Comparison of ENCODE assay signal across 36 cellular contexts in the genomic region with DNA sequence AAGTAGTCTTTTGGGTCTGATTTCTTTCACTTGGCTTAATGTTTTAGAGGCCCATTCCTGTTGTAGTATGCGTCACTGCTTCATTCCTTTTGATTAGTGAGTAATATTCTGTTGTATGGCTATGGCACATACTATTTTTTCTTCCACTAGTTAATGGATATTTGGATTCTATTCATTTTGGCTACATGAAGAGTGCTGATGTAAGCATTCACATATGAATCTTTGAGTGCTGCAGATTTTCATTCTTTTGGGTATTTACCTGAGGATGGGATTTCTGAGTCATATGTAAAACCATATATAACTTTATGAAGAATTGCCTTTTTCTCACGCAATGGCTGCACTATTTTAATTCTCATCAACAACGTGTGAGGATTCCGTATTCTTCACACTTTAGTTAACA.
"Had no signal": no experiment of that assay in that cellular context is flagged by ENCODE, and none has a peak within 500 bp of the region (broad histone marks: within the 10 kb centered on the region; RNA-seq: fewer than 3 reads in every experiment).

No MANE protein-coding gene starts in this region.

- DNase-seq: Karpas-422, Kasumi-1, MG63, MM.1S, MV-4-11, NCI-H1048, NCI-H1092, NCI-H1092 treated with DMSO at 0.1 percent for 48 hours, NCI-H1105, NCI-H1105 treated with DMSO at 0.1 percent for 48 hours, NCI-H1417, NCI-H1417 treated with DMSO at 0.1 percent for 48 hours, NCI-H1436, NCI-H1436 treated with DMSO at 0.1 percent for 48 hours, NCI-H146, NCI-H1694, NCI-H1694 treated with DMSO at 0.1 percent for 48 hours, NCI-H187, NCI-H187 treated with DMSO at 0.1 percent for 48 hours, NCI-H1930, NCI-H2029, NCI-H2029 treated with DMSO at 0.1 percent for 48 hours, NCI-H2081, NCI-H2081 treated with DMSO at 0.1 percent for 48 hours, NCI-H2107, NCI-H2171, NCI-H2171 treated with DMSO at 0.1 percent for 48 hours, NCI-H2227 treated with DMSO at 0.1 percent for 48 hours, NCI-H226, NCI-H345, NCI-H446, NCI-H446 treated with DMSO at 0.1 percent for 48 hours, NCI-H510A, NCI-H510A treated with DMSO at 0.1 percent for 48 hours, NCI-H524, NCI-H524 treated with DMSO at 0.1 percent for 48 hours had no signal

- H3K9me3 ChIP-seq: MG63 had no signal

- H3K4me3 ChIP-seq: MG63 had no signal

- H3K36me3 ChIP-seq: MG63 had no signal
